ENCODE assay signal across 11 cellular contexts in the genomic region with DNA sequence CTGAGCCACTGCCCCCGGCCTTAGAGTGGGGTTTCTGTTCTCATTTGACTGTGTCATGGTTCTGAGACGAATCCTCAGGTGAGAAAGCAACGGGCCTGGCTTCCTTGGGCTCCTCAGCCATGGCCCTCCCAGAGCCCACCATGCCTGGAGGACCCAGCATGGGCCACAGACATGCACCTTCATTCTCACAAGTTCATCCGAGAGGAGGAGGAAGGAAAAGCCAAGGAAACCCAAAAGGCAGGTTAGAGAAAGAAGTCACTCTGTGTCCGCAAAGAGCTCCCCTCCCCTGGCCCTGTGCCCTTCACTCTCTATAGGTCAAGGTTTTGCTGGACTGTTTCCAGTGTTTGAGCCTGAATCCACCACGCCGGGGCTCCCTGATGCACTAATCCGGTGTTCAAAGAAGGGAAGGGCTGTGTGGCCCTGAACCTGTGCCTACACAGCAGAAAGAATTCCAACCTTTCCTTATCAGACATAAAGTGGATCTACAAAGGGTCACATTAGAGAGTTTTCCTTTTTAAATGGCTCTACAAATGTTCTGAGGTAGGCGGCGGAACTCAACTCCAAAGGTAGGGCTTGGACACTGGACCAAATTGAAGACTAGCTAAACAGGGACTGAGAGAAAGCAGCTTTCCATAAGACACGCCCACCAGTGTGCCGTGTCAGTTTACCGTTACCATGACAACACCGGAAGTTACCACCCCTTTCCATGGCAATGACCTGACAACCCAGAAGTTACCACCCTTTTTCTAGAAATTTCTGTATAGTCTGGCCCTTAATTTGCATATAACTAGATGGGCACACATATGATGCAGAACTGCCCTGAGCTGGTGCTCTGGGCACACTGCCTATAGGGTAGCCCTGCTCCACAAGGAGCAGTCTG. TPM values are rescaled to one million over a fixed set of nuclear protein-coding genes. Genes with fewer than 3 reads are reported as not detected.
DNase-seq lines count a peak whose midpoint lies in the region; ATAC-seq and TF ChIP-seq lines count a peak whose summit lies in the region.
"Had no signal": no experiment of that assay in that cellular context is flagged by ENCODE, and none has a peak within 500 bp of the region (broad histone marks: within the 10 kb centered on the region; RNA-seq: fewer than 3 reads in every experiment).

No MANE protein-coding gene starts in this region.

- H4K20me1 ChIP-seq in SK-N-SH (ENCODE audit: insufficient read depth) (no peaks in the 10 kb centered on the region), Karpas-422 (ENCODE audit: insufficient read depth, low read depth, low read length) (no peaks in the 10 kb centered on the region)

- TF ChIP-seq EP300 in SK-N-SH (IDR thresholded peaks at IDR 0.05; ENCODE audit: borderline replicate concordance in 1 of 2, low read depth in 1 of 2, low read length in 1 of 2), result no peak

- H3K4me2 ChIP-seq in SK-N-SH, result no peak overlapping the region
- H3K4me2 ChIP-seq in Karpas-422 (ENCODE audit: low read depth, low read length, poor library complexity, severe bottlenecking), result no peak overlapping the region

- H3K4me3 ChIP-seq in SK-N-SH (ENCODE audit: low read depth in 2 of 2, low read length in 1 of 2), result no peak overlapping the region
- no peak overlapping the region for H3K4me3 ChIP-seq in Karpas-422 (ENCODE audit: low read length)

- 92% methylated on average over 14 of the region's 14 CpGs for WGBS in SK-N-SH (ENCODE audit: low lambda C conversion rate)

- H3K4me1 Mint-ChIP-seq in activated B cell treated with CpG ODN at 0.5 μM for 24 hours, result peaks cover 74% of the 10 kb centered on the region
- peaks cover 13% of the 10 kb centered on the region in 2 donors for H3K4me1 Mint-ChIP-seq in natural killer cell

- no peak overlapping the region for H3K27ac ChIP-seq in SK-N-SH (ENCODE audit: low read depth in 2 of 2, low read length in 1 of 2)
- H3K27ac ChIP-seq in Karpas-422 (ENCODE audit: low read length), result no peak overlapping the region

- H2AFZ ChIP-seq in SK-N-SH (ENCODE audit: low read depth) (no peak overlapping the region), Karpas-422 (ENCODE audit: low read length) (no peak overlapping the region)

- H3K27ac Mint-ChIP-seq in activated B cell treated with CpG ODN at 0.5 μM for 24 hours, result peak overlapping the region; percentile 50
- H3K27ac Mint-ChIP-seq in natural killer cell, result no peak overlapping the region

- no peaks in the 10 kb centered on the region for H3F3A ChIP-seq in SK-N-SH (replicated peaks; ENCODE audit: insufficient read depth)

- H3K9me2 ChIP-seq in SK-N-SH (no peaks in the 10 kb centered on the region), Karpas-422 (replicated peaks; ENCODE audit: insufficient read depth, low read length) (no peaks in the 10 kb centered on the region)

- peaks cover 0 to 5% of the 10 kb centered on the region in 2 experiments for H3K36me3 ChIP-seq in SK-N-SH (replicated peaks in 1 of 2; ENCODE audit: control insufficient read depth in 1 of 2, insufficient read depth in 2 of 2, low read length in 1 of 2)
- H3K36me3 ChIP-seq in Karpas-422 (ENCODE audit: insufficient read depth, low read length), result no peaks in the 10 kb centered on the region

- H3K9me3 ChIP-seq in SK-N-SH (no peaks in the 10 kb centered on the region), Karpas-422 (ENCODE audit: low read length) (no peaks in the 10 kb centered on the region)

- H3K27me3 ChIP-seq in SK-N-SH (ENCODE audit: insufficient read depth) (no peaks in the 10 kb centered on the region), Karpas-422 (ENCODE audit: low read length) (no peaks in the 10 kb centered on the region)

- H3K4me1 ChIP-seq in SK-N-SH (ENCODE audit: control insufficient read depth in 1 of 2, insufficient read depth in 2 of 2, low read depth in 1 of 2, low read length in 1 of 2) (no peaks in the 10 kb centered on the region), Karpas-422 (ENCODE audit: low read length) (peaks cover 6% of the 10 kb centered on the region)

- POLR2A ChIA-PET in SK-N-SH (lab: Yijun Ruan, JAX) (no interaction called here), activated B cell treated with CpG ODN at 0.5 μM for 24 hours (lab: Charles Lee) (interaction anchor here (0.7 to 2.1 kb wide), 3 partner anchors 21 to 99 kb away, joined by 3 to 12 read pairs (median 6); a partner anchor contains a TSS)

- intact Hi-C loops in activated B cell treated with CpG ODN at 0.5 μM for 24 hours (cut with micrococcal nuclease) (no loop called here), natural killer cell (cut with micrococcal nuclease) (no loop called here)

- H3K9me3 Mint-ChIP-seq in activated B cell treated with CpG ODN at 0.5 μM for 24 hours (no peaks in the 10 kb centered on the region), natural killer cell (no peaks in the 10 kb centered on the region)

- H3K79me2 ChIP-seq in SK-N-SH (ENCODE audit: insufficient read depth) (no peaks in the 10 kb centered on the region), Karpas-422 (ENCODE audit: low read length) (no peaks in the 10 kb centered on the region)

- ATAC-seq in SK-N-SH treated with all-trans-retinoic acid at 6 μM for 48 hours (peak; percentile 40; the same call in 2 of the 3 replicates), activated B cell treated with CpG ODN at 0.5 μM for 24 hours (ENCODE audit: low read depth) (no peak), natural killer cell (peak; percentile 10 to 37 (median 29))

- no peak for DNase-seq in SK-N-SH
- DNase-seq in Karpas-422, result peak; percentile 87
- no peak for DNase-seq in activated B cell treated with CpG ODN at 0.5 μM for 24 hours
- DNase-seq in natural killer cell, result no peak
- DNase-seq in SK-N-DZ (ENCODE audit: low spot score), result no peak
- no peak for DNase-seq in DMS153 treated with DMSO at 0.1 percent for 48 hours (lab: John Stamatoyannopoulos, UW; ENCODE audit: unreplicated experiment)
- no peak for DNase-seq in cortex of kidney (lab: John Stamatoyannopoulos, UW)
- DNase-seq: activated CD4-positive, alpha-beta T cell treated with anti-CD3 and anti-CD28 coated beads for 1 hour; central memory CD4-positive, alpha-beta T cell had no signal

- H3K4me3 Mint-ChIP-seq in activated B cell treated with CpG ODN at 0.5 μM for 24 hours (no peak overlapping the region), natural killer cell (no peak overlapping the region)

- H3K9ac ChIP-seq in SK-N-SH (no peak overlapping the region), Karpas-422 (ENCODE audit: low read length) (no peak overlapping the region)

- H3K27me3 Mint-ChIP-seq in activated B cell treated with CpG ODN at 0.5 μM for 24 hours (no peaks in the 10 kb centered on the region), natural killer cell (ENCODE audit: low read depth in 2 of 2) (no peaks in the 10 kb centered on the region)

- CTCF ChIA-PET in SK-N-SH (lab: Yijun Ruan, JAX), result interaction anchor here (1.3 to 5.2 kb wide), 2 partner anchors 13 to 86 kb away, joined by 5 to 54 read pairs; no protein-coding TSS in a partner anchor
- CTCF ChIA-PET in activated B cell treated with CpG ODN at 0.5 μM for 24 hours (lab: Charles Lee), result interaction anchor here (1.6 to 2.2 kb wide), 2 partner anchors 14 to 85 kb away, joined by 4 to 7 read pairs; no protein-coding TSS in a partner anchor

- peaks cover 8% of the 10 kb centered on the region for H3K36me3 Mint-ChIP-seq in activated B cell treated with CpG ODN at 0.5 μM for 24 hours (ENCODE audit: low read depth)
- H3K36me3 Mint-ChIP-seq in natural killer cell, result no peaks in the 10 kb centered on the region

- TF ChIP-seq RAD21 in SK-N-SH (IDR thresholded peaks at IDR 0.05; ENCODE audit: low read length), result no peak

- no peak for TF ChIP-seq CTCF in SK-N-SH (IDR thresholded peaks at IDR 0.05)
- no peak for TF ChIP-seq CTCF in activated B cell treated with CpG ODN at 0.5 μM for 24 hours (IDR thresholded peaks at IDR 0.05)
- no peak for TF ChIP-seq CTCF in natural killer cell (IDR thresholded peaks at IDR 0.05)

TF ChIP-seq in SK-N-SH, 30 proteins besides CTCF, POLR2A, EP300 and RAD21 (continues in another document):
- TF ChIP-seq ELF1 (IDR thresholded peaks at IDR 0.05), result no peak

RNA-seq across cellular contexts. Expression of a gene that starts 15.9 kb away (rescaled TPM):
- 0.10 TPM in 2 replicates for polyA plus RNA-seq in SK-N-SH (2012; rRNA removed)
- 0.17 and 0.18 TPM in 2 replicates for polyA plus RNA-seq in SK-N-SH (2012; cell fraction: cytosol; rRNA removed)
- 0.02 and 0.04 TPM in 2 replicates for polyA plus RNA-seq in SK-N-SH (2012; cell fraction: nucleus; rRNA removed)
- 1.9 and 7.9 TPM in 2 replicates for total RNA-seq in Karpas-422 (2014; rRNA removed; shearing (Covaris generic); ENCODE audit: low replicate concordance)
- 17.7 TPM in 2 replicates for total RNA-seq in activated B cell treated with CpG ODN at 0.5 μM for 24 hours
- total RNA-seq in natural killer cell, result 10 to 100 TPM; 57.1 to 79.8 (median 72.6) TPM
- polyA plus RNA-seq in SK-N-DZ (2014; cell fraction: cytosol; rRNA removed), result not detected in 2 replicates
- not detected in 2 replicates for polyA plus RNA-seq in SK-N-DZ (2014; cell fraction: nucleus; rRNA removed)
- total RNA-seq: osteocyte had no signal

RNA-seq across cellular contexts. Expression of a gene that starts 42.4 kb away (rescaled TPM):
- 4.9 and 6.0 TPM in 2 replicates for polyA plus RNA-seq in SK-N-SH (2012; rRNA removed)
- 4.8 and 4.9 TPM in 2 replicates for polyA plus RNA-seq in SK-N-SH (2012; cell fraction: cytosol; rRNA removed)
- polyA plus RNA-seq in SK-N-SH (2012; cell fraction: nucleus; rRNA removed), result 7.0 and 12.2 TPM in 2 replicates
- 104 and 156 TPM in 2 replicates for total RNA-seq in Karpas-422 (2014; rRNA removed; shearing (Covaris generic); ENCODE audit: low replicate concordance)
- total RNA-seq in activated B cell treated with CpG ODN at 0.5 μM for 24 hours, result 13.5 and 13.9 TPM in 2 replicates
- total RNA-seq in natural killer cell, result 10 to 100 TPM in 1 of 3 donors, 1 to 10 TPM in 2; 2.2 to 12.0 (median 3.3) TPM
- polyA plus RNA-seq in SK-N-DZ (2014; cell fraction: cytosol; rRNA removed), result not detected in 2 replicates
- polyA plus RNA-seq in SK-N-DZ (2014; cell fraction: nucleus; rRNA removed), result not detected in 2 replicates
- total RNA-seq: osteocyte had no signal
